In genomic region chr11:9137293-9138132, GRCh38 we compare ENCODE assay signal across 8 cellular contexts. TPM values are rescaled to one million over a fixed set of nuclear protein-coding genes. Genes with fewer than 3 reads are reported as not detected.
DNase-seq lines count a peak whose midpoint lies in the region; ATAC-seq and TF ChIP-seq lines count a peak whose summit lies in the region.

No MANE protein-coding gene starts in this region.

- no peaks in the 10 kb centered on the region for H3K9me3 ChIP-seq in tibial artery

- DNase-seq in DMS53 (lab: John Stamatoyannopoulos, UW) (peak; percentile 95), LoVo (ENCODE audit: low spot score) (peak; percentile 47), RPMI8226 (peak; percentile 60), fibroblast of villous mesenchyme (ENCODE audit: low read depth) (peak; percentile 70), omental fat pad (ENCODE audit: low spot score) (peak; percentile 48), tibial artery (peak; percentile 74 to 83)
- peak; percentile 88 for DNase-seq in activated effector memory CD4-positive, alpha-beta T cell treated with anti-CD3 and anti-CD28 coated beads, Interleukin-2, amount 50 U/mL, for 16 hours

- H3K4me1 ChIP-seq in tibial artery, result peaks cover 0 to 27% (median 16%) of the 10 kb centered on the region in 4 donors

- peak overlapping the region in 1 of 2 donors; percentile 37 for H3K27ac ChIP-seq in tibial artery

- intact Hi-C loops in tibial artery (cut with DNase I; ENCODE audit: low total_unique reads), result loop anchor here (5.0 kb wide), 2 partner anchors 125 to 220 kb away; no protein-coding TSS in a partner anchor

- no peaks in the 10 kb centered on the region for H3K27me3 ChIP-seq in tibial artery

- H3K4me3 ChIP-seq in fibroblast of villous mesenchyme (ENCODE audit: low read depth, low read length) (no peak overlapping the region), tibial artery (no peak overlapping the region)

- peaks cover 32 to 34% (median 34%) of the 10 kb centered on the region in 3 donors for H3K36me3 ChIP-seq in tibial artery

- TF ChIP-seq CTCF in fibroblast of villous mesenchyme (IDR thresholded peaks at IDR 0.05; ENCODE audit: insufficient read depth, low read depth, low read length) (peak; percentile 99), omental fat pad (IDR thresholded peaks at IDR 0.05) (peak in 1 of 3 donors; percentile 44), tibial artery (IDR thresholded peaks at IDR 0.05) (peak; percentile 91 to 96)

- ATAC-seq in GM21619 (IDR thresholded peaks at IDR 0.05; ENCODE audit: unreplicated experiment) (peak; percentile 96), omental fat pad (ENCODE audit: low FRiP score) (peak; percentile 82)

RNA-seq across cellular contexts. Expression of gene SCUBE2, which starts 46.1 kb away (rescaled TPM):
- 0.97 and 1.3 TPM in 2 replicates for total RNA-seq in fibroblast of villous mesenchyme
- total RNA-seq in omental fat pad, result 10 to 100 TPM in 3 of 4 donors, 1 to 10 TPM in 1; 8.8 to 50.6 (median 29.8) TPM
